In the genomic region with DNA sequence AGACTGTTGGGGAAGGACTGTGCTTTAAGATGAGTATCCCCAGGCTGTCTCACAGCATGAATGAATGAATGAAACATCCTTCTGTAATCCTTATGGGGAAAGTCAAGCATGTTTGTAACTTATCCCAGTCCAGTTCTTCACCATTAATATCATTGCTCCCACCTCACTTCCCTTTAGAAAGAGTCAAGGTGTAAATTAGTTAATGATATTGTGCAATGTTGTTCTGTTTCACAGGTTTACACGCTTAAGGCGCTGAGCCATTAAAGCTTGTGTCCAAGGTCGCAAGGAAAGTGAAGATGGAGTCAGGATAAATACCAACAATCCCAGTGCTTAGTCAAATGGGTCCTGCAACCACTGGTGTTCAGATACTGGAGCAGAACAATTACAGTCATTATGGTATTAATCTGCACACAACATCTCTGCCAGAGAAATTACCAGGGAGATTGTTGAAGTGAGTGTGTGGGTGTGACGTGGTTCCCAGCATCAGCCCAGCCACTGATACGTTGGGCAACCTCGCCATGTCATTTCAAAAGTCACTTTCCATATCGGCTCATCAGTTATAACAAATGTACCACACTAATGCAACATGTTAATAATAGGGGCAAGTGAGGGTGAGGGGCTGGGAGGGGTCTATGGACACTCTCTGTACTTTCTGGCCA, we compare ENCODE assay signal across 16 cellular contexts. TPM values are rescaled to one million over a fixed set of nuclear protein-coding genes. Genes with fewer than 3 reads are reported as not detected.
DNase-seq lines count a peak whose midpoint lies in the region; ATAC-seq and TF ChIP-seq lines count a peak whose summit lies in the region.
"Had no signal": no experiment of that assay in that cellular context is flagged by ENCODE, and none has a peak within 500 bp of the region (broad histone marks: within the 10 kb centered on the region; RNA-seq: fewer than 3 reads in every experiment).

No MANE protein-coding gene starts in this region.

- peaks cover 59% of the 10 kb centered on the region for H3K27me3 Mint-ChIP-seq in WTC11 (ENCODE audit: low read depth)
- peaks cover 27% of the 10 kb centered on the region for H3K27me3 Mint-ChIP-seq in memory B cell
- peaks cover 32 to 45% of the 10 kb centered on the region in 2 donors for H3K27me3 Mint-ChIP-seq in effector memory CD8-positive, alpha-beta T cell

- H3K9me2 ChIP-seq in GM23248 (ENCODE audit: insufficient read depth) = no peaks in the 10 kb centered on the region

- peaks cover 29% of the 10 kb centered on the region for H3F3A ChIP-seq in GM23248 (ENCODE audit: insufficient read depth)

- H3K27me3 ChIP-seq in GM23248 (replicated peaks; ENCODE audit: insufficient read depth) (no peaks in the 10 kb centered on the region), colonic mucosa (no peaks in the 10 kb centered on the region)
- H3K27me3 ChIP-seq: BLaER1 had no signal

- peak overlapping the region; percentile 76 for H3K4me3 Mint-ChIP-seq in WTC11
- H3K4me3 Mint-ChIP-seq in memory B cell = peak overlapping the region; percentile 48
- no peak overlapping the region for H3K4me3 Mint-ChIP-seq in effector memory CD8-positive, alpha-beta T cell

- CTCF ChIA-PET in WTC11 (lab: Charles Lee) = interaction anchor here (1.4 to 2.3 kb wide), 3 partner anchors 195 to 266 kb away, joined by 10 to 19 read pairs (median 15); no protein-coding TSS in a partner anchor

- H3K4me3 ChIP-seq in GM23248 (no peak overlapping the region), colonic mucosa (no peak overlapping the region)
- H3K4me3 ChIP-seq: BLaER1, GM12878 had no signal

- H3K36me3 ChIP-seq in GM23248 (ENCODE audit: low read depth) (no peaks in the 10 kb centered on the region), colonic mucosa (no peaks in the 10 kb centered on the region)
- H3K36me3 ChIP-seq: BLaER1 had no signal

- H3K36me3 Mint-ChIP-seq in WTC11 (no peaks in the 10 kb centered on the region), memory B cell (peaks cover 2% of the 10 kb centered on the region)
- no peaks in the 10 kb centered on the region for H3K36me3 Mint-ChIP-seq in effector memory CD8-positive, alpha-beta T cell (ENCODE audit: insufficient read depth)

- no peak overlapping the region for H3K4me2 ChIP-seq in GM23248 (ENCODE audit: unreplicated experiment)
- H3K4me2 ChIP-seq: BLaER1 had no signal

- H2AFZ ChIP-seq in GM23248 = no peak overlapping the region; the same call in 1 of the 2 replicates

- intact Hi-C loops in colonic mucosa (cut with DNase I) = loop anchor here (5.0 to 10.0 kb wide), 4 partner anchors 93 to 250 kb away; no protein-coding TSS in a partner anchor

- H3K4me1 Mint-ChIP-seq in WTC11 (peaks cover 39% of the 10 kb centered on the region), memory B cell (peaks cover 7% of the 10 kb centered on the region)
- peaks cover 0 to 5% of the 10 kb centered on the region in 2 donors for H3K4me1 Mint-ChIP-seq in effector memory CD8-positive, alpha-beta T cell (ENCODE audit: low read depth in 2 of 2)

- H3K79me2 ChIP-seq in GM23248 (ENCODE audit: insufficient read depth) = peaks cover 34% of the 10 kb centered on the region

- POLR2A ChIA-PET in WTC11 (lab: Charles Lee) = interaction anchor here (0.6 kb wide), 1 partner anchor 315 kb away, joined by 7 read pairs; no protein-coding TSS in a partner anchor

- H3K27ac ChIP-seq in 22Rv1 (peak overlapping the region; percentile 70; the same call in 1 of the 2 replicates), GM23248 (no peak overlapping the region), colonic mucosa (no peak overlapping the region)
- H3K27ac ChIP-seq: BLaER1 had no signal

- no peak overlapping the region for H3K9ac ChIP-seq in GM23248
- no peak overlapping the region for H3K9ac ChIP-seq in colonic mucosa (ENCODE audit: low read depth in 2 of 2, low read length in 2 of 2)
- H3K9ac ChIP-seq: BLaER1 had no signal

- no peaks in the 10 kb centered on the region for H3K9me3 ChIP-seq in GM23248 (ENCODE audit: low read depth)
- H3K9me3 ChIP-seq in colonic mucosa = no peaks in the 10 kb centered on the region

- no peak for TF ChIP-seq CTCF in 22Rv1 (IDR thresholded peaks at IDR 0.05)
- no peak for TF ChIP-seq CTCF in WTC11 (IDR thresholded peaks at IDR 0.05)
- TF ChIP-seq CTCF in colonic mucosa (IDR thresholded peaks at IDR 0.05) = no peak

- H3K4me1 ChIP-seq in GM23248 (ENCODE audit: insufficient read depth) (peaks cover 11% of the 10 kb centered on the region), colonic mucosa (no peaks in the 10 kb centered on the region)
- H3K4me1 ChIP-seq: BLaER1 had no signal

- H4K20me1 ChIP-seq in GM23248 (ENCODE audit: insufficient read depth) = peaks cover 9% of the 10 kb centered on the region; the same call in 1 of the 2 replicates
- H4K20me1 ChIP-seq: BLaER1 had no signal

- ATAC-seq in WTC11 = no peak
- ATAC-seq in memory B cell (ENCODE audit: low read depth) = no peak
- ATAC-seq in effector memory CD8-positive, alpha-beta T cell (replicated peaks) = no peak
- no peak for ATAC-seq in HG02571 (IDR thresholded peaks at IDR 0.05; ENCODE audit: unreplicated experiment)
- ATAC-seq in HG02973 (IDR thresholded peaks at IDR 0.05; ENCODE audit: unreplicated experiment) = no peak
- ATAC-seq: GM12878 had no signal

- H3K27ac Mint-ChIP-seq in WTC11 (no peak overlapping the region), memory B cell (no peak overlapping the region)
- no peak overlapping the region for H3K27ac Mint-ChIP-seq in effector memory CD8-positive, alpha-beta T cell

- H3K9me3 Mint-ChIP-seq in WTC11 (no peaks in the 10 kb centered on the region), memory B cell (peaks cover 5% of the 10 kb centered on the region)
- peaks cover 0 to 7% of the 10 kb centered on the region in 2 donors for H3K9me3 Mint-ChIP-seq in effector memory CD8-positive, alpha-beta T cell

- in situ Hi-C loops in GM23248 (cut with MboI) = loop anchor here (25.0 kb wide), 1 partner anchor 200 kb away; no protein-coding TSS in a partner anchor

- 83% methylated on average over 7 of the region's 7 CpGs for WGBS in GM23248 (ENCODE audit: low coverage in 1 of 2, low lambda C conversion rate in 2 of 2, missing lambda C conversion rate in 2 of 2), 2 experiments

- DNase-seq in GM23248 (peak; percentile 21), WTC11 (ENCODE audit: low spot score) (no peak), memory B cell (ENCODE audit: low spot score in 2 of 2) (no peak), colonic mucosa (no peak)
- DNase-seq in effector memory CD8-positive, alpha-beta T cell = no peak
- DNase-seq: activated CD4-positive, CD25-positive, alpha-beta regulatory T cell treated with anti-CD3 and anti-CD28 coated beads, Interleukin-2, amount 50 U/mL, for 72 hours; activated T-cell treated with anti-CD3 and anti-CD28 coated beads, Interleukin-2, amount 50 U/mL, for 48 hours; foreskin fibroblast; NK-92 treated with Interleukin-12 subunit alpha and Interleukin-12 subunit beta, amount 100 ng/mL, for 24 hours; right cardiac atrium; stimulated activated naive CD4-positive, alpha-beta T cell had no signal

TF ChIP-seq in WTC11, 78 proteins besides CTCF, POLR2A, EP300 and RAD21:
- TF ChIP-seq GABPB1 (CRISPR knock-in tag; IDR thresholded peaks at IDR 0.05) = no peak
- no peak for TF ChIP-seq OVOL2 (CRISPR knock-in tag; IDR thresholded peaks at IDR 0.05; ENCODE audit: borderline replicate concordance)
- TF ChIP-seq NR1H2 (CRISPR knock-in tag; IDR thresholded peaks at IDR 0.05) = no peak
- TF ChIP-seq, protein P1, sequence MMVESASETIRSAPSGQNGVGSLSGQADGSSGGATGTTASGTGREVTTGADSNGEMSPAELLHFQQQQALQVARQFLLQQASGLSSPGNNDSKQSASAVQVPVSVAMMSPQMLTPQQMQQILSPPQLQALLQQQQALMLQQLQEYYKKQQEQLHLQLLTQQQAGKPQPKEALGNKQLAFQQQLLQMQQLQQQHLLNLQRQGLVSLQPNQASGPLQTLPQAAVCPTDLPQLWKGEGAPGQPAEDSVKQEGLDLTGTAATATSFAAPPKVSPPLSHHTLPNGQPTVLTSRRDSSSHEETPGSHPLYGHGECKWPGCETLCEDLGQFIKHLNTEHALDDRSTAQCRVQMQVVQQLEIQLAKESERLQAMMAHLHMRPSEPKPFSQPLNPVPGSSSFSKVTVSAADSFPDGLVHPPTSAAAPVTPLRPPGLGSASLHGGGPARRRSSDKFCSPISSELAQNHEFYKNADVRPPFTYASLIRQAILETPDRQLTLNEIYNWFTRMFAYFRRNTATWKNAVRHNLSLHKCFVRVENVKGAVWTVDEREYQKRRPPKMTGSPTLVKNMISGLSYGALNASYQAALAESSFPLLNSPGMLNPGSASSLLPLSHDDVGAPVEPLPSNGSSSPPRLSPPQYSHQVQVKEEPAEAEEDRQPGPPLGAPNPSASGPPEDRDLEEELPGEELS (CRISPR knock-in tag; IDR thresholded peaks at IDR 0.05) = no peak
- no peak for TF ChIP-seq ATF1 (CRISPR knock-in tag; IDR thresholded peaks at IDR 0.05)
- TF ChIP-seq IRF2 (CRISPR knock-in tag; IDR thresholded peaks at IDR 0.05; ENCODE audit: borderline replicate concordance, low read depth) = no peak
- no peak for TF ChIP-seq ETV6 (CRISPR knock-in tag; IDR thresholded peaks at IDR 0.05)

RNA-seq across cellular contexts. Expression of a gene that starts 1.5 kb away (rescaled TPM):
- 43.2 and 49.1 TPM in 2 replicates for total RNA-seq in GM23248 (2014; rRNA removed; shearing (Covaris generic))
- polyA plus RNA-seq in GM23248 (2016; fragmentation: Nextera tagmentation; extraction: Ambion mirVana) = 42.2 and 47.0 TPM in 2 replicates
- 89.8 to 90.8 TPM (median 90.7 TPM) in 3 replicates for total RNA-seq in WTC11 (2021)
- 10 to 100 TPM; 57.9 to 61.9 TPM for total RNA-seq in colonic mucosa

Comparison
In these comparisons a context has a peak if more than half of its experiments do, and no peak if none do; other contexts are left out.
1. H3K4me3 Mint-ChIP-seq: peak in WTC11 (single experiment) and memory B cell (single experiment); none in effector memory CD8-positive, alpha-beta T cell (0 of 2).